ENCODE assay signal across 8 cellular contexts in genomic region chr14:60655898-60656754, GRCh38. TPM values are rescaled to one million over a fixed set of nuclear protein-coding genes. Genes with fewer than 3 reads are reported as not detected.
DNase-seq lines count a peak whose midpoint lies in the region; ATAC-seq and TF ChIP-seq lines count a peak whose summit lies in the region.

No MANE protein-coding gene starts in this region.

- no peaks in the 10 kb centered on the region for H3K36me3 Mint-ChIP-seq in osteocyte (ENCODE audit: unreplicated experiment)

- ATAC-seq in GM18517 (IDR thresholded peaks at IDR 0.05; ENCODE audit: unreplicated experiment) (peak; percentile 6), GM18858 (IDR thresholded peaks at IDR 0.05; ENCODE audit: unreplicated experiment) (no peak), HG03457 (IDR thresholded peaks at IDR 0.05; ENCODE audit: unreplicated experiment) (no peak)

- H3K27me3 Mint-ChIP-seq in osteocyte (ENCODE audit: unreplicated experiment): no peaks in the 10 kb centered on the region

- peaks cover 77% of the 10 kb centered on the region for H3K4me1 Mint-ChIP-seq in osteocyte (ENCODE audit: unreplicated experiment)

- TF ChIP-seq CTCF in osteocyte (IDR thresholded peaks at IDR 0.05): no peak

- peak overlapping the region; percentile 99 for H3K27ac Mint-ChIP-seq in osteocyte (ENCODE audit: unreplicated experiment)

- DNase-seq in NCI-H2029 (lab: John Stamatoyannopoulos, UW) (peak; percentile 77), ecto neural progenitor cell (ENCODE audit: low spot score) (peak; percentile 58), osteocyte (ENCODE audit: extremely low spot score, unreplicated experiment) (no peak), NCI-H446 (lab: John Stamatoyannopoulos, UW) (no peak), activated gamma-delta T cell treated with Interleukin-2 at 50 U/mL for 16 hours (no peak)

- H3K4me3 Mint-ChIP-seq in osteocyte (ENCODE audit: unreplicated experiment): peak overlapping the region; percentile 99

- H3K9me3 Mint-ChIP-seq in osteocyte (ENCODE audit: unreplicated experiment): no peaks in the 10 kb centered on the region

RNA-seq across cellular contexts. Expression of gene SIX1, which starts 6.8 kb away (rescaled TPM):
- 339 and 340 TPM in 2 replicates for total RNA-seq in osteocyte

Comparison
In these comparisons a context has a peak if more than half of its experiments do, and no peak if none do; other contexts are left out.
1. DNase-seq: peak in NCI-H2029 (single experiment) and ecto neural progenitor cell (single experiment); none in osteocyte (single experiment), NCI-H446 (0 of 2) and activated gamma-delta T cell treated with Interleukin-2 at 50 U/mL for 16 hours (single experiment).